In the genomic region with DNA sequence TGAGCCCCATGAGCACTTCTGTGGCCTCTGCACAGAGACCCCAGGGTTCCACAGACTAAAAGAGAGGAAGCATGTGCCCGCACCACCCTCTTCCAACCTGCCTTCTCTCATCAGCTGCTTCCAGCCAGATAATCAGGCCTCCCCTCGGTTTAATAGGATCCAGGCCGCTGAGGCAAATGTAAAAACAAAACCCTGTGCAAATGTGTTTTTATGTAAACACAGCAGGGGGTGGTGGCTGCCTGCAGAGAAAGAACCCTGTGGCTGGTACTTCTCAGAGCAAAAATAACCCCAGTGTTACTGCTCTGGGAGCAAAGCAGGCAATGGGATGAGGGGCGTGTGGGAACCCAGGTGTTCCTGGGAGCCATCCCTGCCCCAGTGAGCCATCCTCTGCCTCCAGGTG, we compare ENCODE assay signal across 23 cellular contexts. TPM values are rescaled to one million over a fixed set of nuclear protein-coding genes. Genes with fewer than 3 reads are reported as not detected.
DNase-seq lines count a peak whose midpoint lies in the region; ATAC-seq, FAIRE-seq and TF ChIP-seq lines count a peak whose summit lies in the region.
"Had no signal": no experiment of that assay in that cellular context is flagged by ENCODE, and none has a peak within 500 bp of the region (broad histone marks: within the 10 kb centered on the region; RNA-seq: fewer than 3 reads in every experiment).

No MANE protein-coding gene starts in this region.

- H3K9ac ChIP-seq in GM12878 (ENCODE audit: control insufficient read depth, insufficient read depth, low read length), result no peak overlapping the region
- H3K9ac ChIP-seq: KMS-11 had no signal

- H3K4me3 ChIP-seq in NB4 (ENCODE audit: low read depth, low read length) (no peak overlapping the region), GM12878 (no peak overlapping the region)
- H3K4me3 ChIP-seq: ascending aorta, PC-9, tibial artery had no signal

- no peaks in the 10 kb centered on the region for H3K36me3 ChIP-seq in GM12878 (ENCODE audit: control insufficient read depth in 2 of 2, insufficient read depth in 2 of 2, low read length in 1 of 2)
- H3K36me3 ChIP-seq: ascending aorta, tibial artery had no signal

- RAD21 ChIA-PET in GM12878 (lab: Charles Lee; ENCODE audit: unreplicated experiment), result no interaction called here

- CTCF ChIA-PET in GM12878 (lab: Yijun Ruan, JAX), result no interaction called here

- no peak for TF ChIP-seq CTCF in NB4 (IDR thresholded peaks at IDR 0.05; ENCODE audit: low read depth, low read length)
- TF ChIP-seq CTCF in GM12878 (IDR thresholded peaks at IDR 0.05 in 2 of 3, conservative IDR thresholded peaks at IDR 0.05 in 1 of 3; ENCODE audit: control insufficient read depth in 2 of 3, extremely low read depth in 1 of 3, insufficient read depth in 1 of 3, low read depth in 3 of 3, low read length in 3 of 3), result peak in 1 of 3 experiments; percentile 30; a peak in 1 of 6 replicates

- POLR2A ChIA-PET in GM12878 (lab: Charles Lee), result no interaction called here

- no peaks in the 10 kb centered on the region for H4K20me1 ChIP-seq in GM12878 (ENCODE audit: control insufficient read depth, insufficient read depth)

- H3K9me3 ChIP-seq in GM12878 (replicated peaks; ENCODE audit: control insufficient read depth, insufficient read depth, low read length), result no peaks in the 10 kb centered on the region; the same call in 2 of the 3 replicates
- H3K9me3 ChIP-seq: ascending aorta, tibial artery had no signal

- DNase-seq in ELF-1 (ENCODE audit: low read depth, low spot score) (peak; percentile 55), NB4 (ENCODE audit: low read depth) (peak; percentile 14), GM12878 (ENCODE audit: low read depth, low spot score) (no peak), iPS-NIHi7 (ENCODE audit: extremely low spot score) (peak; percentile 35)
- DNase-seq: activated CD4-positive, alpha-beta T cell treated with anti-CD3 and anti-CD28 coated beads for 36 hours; activated naive CD4-positive, alpha-beta T cell treated with Interleukin-2 at 50 U/mL for 16 hours; dermis blood vessel endothelial cell; glutamatergic neuron; NCI-H1092 treated with DMSO at 0.1 percent for 48 hours; NCI-H524; PC-9; posterior cingulate gyrus; small intestine; T1000; tibial artery had no signal

- H3K27ac ChIP-seq in GM12878 (ENCODE audit: control insufficient read depth, insufficient read depth), result no peak overlapping the region
- H3K27ac ChIP-seq: ascending aorta, KMS-11, PC-9, tibial artery had no signal

- H3K79me2 ChIP-seq in GM12878 (ENCODE audit: control insufficient read depth, insufficient read depth, low read length), result no peaks in the 10 kb centered on the region

- FAIRE-seq in GM12878 (lab: Jason Lieb, UNC), result no peak
- FAIRE-seq: D721Med, small intestine had no signal

- no TSS peak for BruUV-seq in GM12878 (replicated peaks; lab: Mats Ljungman, UMichigan)

- 0 out of 3 replicates have a peak, but pooled peaks have one; percentile 27 for ATAC-seq in GM12878
- ATAC-seq in GM19455 (IDR thresholded peaks at IDR 0.05; ENCODE audit: unreplicated experiment), result no peak
- ATAC-seq in GM19463 (IDR thresholded peaks at IDR 0.05; ENCODE audit: unreplicated experiment), result no peak
- ATAC-seq in HG03135 (IDR thresholded peaks at IDR 0.05; ENCODE audit: unreplicated experiment), result no peak
- ATAC-seq in GM18858 (IDR thresholded peaks at IDR 0.05; ENCODE audit: unreplicated experiment), result no peak
- ATAC-seq: activated CD4-positive, alpha-beta T cell treated with anti-CD3 and anti-CD28 coated beads for 36 hours had no signal

- WGBS in GM12878 (ENCODE audit: insufficient coverage, insufficient replicate concordance, low lambda C conversion rate, missing lambda C conversion rate), result 11% methylated on average over 4 of the region's 4 CpGs

- H3K4me1 ChIP-seq in GM12878 (ENCODE audit: control insufficient read depth, insufficient read depth, low read length), result no peaks in the 10 kb centered on the region; the same call in 1 of the 2 replicates
- H3K4me1 ChIP-seq: ascending aorta had no signal

- no peak overlapping the region for H2AFZ ChIP-seq in GM12878 (ENCODE audit: control insufficient read depth, low read depth, low read length)
- H2AFZ ChIP-seq: PC-9 had no signal

- no peak for TF ChIP-seq POLR2A in NB4 (IDR thresholded peaks at IDR 0.05; ENCODE audit: extremely low read depth, insufficient read length)
- no peak for TF ChIP-seq POLR2A in GM12878 (IDR thresholded peaks at IDR 0.05; ENCODE audit: low read depth, low read length)

- no peak overlapping the region for H3K4me2 ChIP-seq in GM12878 (ENCODE audit: control insufficient read depth, insufficient read depth)
- H3K4me2 ChIP-seq: KMS-11, PC-9 had no signal

- peak; percentile 53 for TF ChIP-seq RAD21 in GM12878 (IDR thresholded peaks at IDR 0.05; ENCODE audit: insufficient read depth, low read depth, low read length)

- SMC1A ChIA-PET in GM12878 (lab: Charles Lee; ENCODE audit: uncharacterized antibody, unreplicated experiment), result no interaction called here

- intact Hi-C loops in GM12878 (cut with micrococcal nuclease; ENCODE audit: unreplicated experiment), result no loop called here

- in situ Hi-C loops in GM12878 (cut with MboI), result no loop called here

- no peak for TF ChIP-seq EP300 in GM12878 (IDR thresholded peaks at IDR 0.05; ENCODE audit: borderline replicate concordance in 1 of 2, control insufficient read depth in 1 of 2, low read depth in 2 of 2, low read length in 2 of 2)

- peaks cover 0 to 2% of the 10 kb centered on the region in 2 experiments; a peak in 1 of 4 replicates for H3K27me3 ChIP-seq in GM12878 (replicated peaks in 1 of 2; ENCODE audit: control insufficient read depth in 2 of 2, insufficient read depth in 2 of 2, low read length in 1 of 2)
- H3K27me3 ChIP-seq: ascending aorta, tibial artery had no signal

TF ChIP-seq in GM12878, 131 proteins besides CTCF, POLR2A, EP300 and RAD21:
- peak; percentile 30; the same call in 1 of the 2 replicates for TF ChIP-seq SMC3 (IDR thresholded peaks at IDR 0.05; ENCODE audit: borderline replicate concordance, low read length)
- no peak for TF ChIP-seq IKZF1 (conservative IDR thresholded peaks at IDR 0.05)
- TF ChIP-seq RB1 (IDR thresholded peaks at IDR 0.05; ENCODE audit: borderline replicate concordance), result no peak
- no peak for TF ChIP-seq MLLT1 (IDR thresholded peaks at IDR 0.05)

RNA-seq across cellular contexts. Expression of gene WSCD2, which starts 46.2 kb away (rescaled TPM):
- not detected in 2 replicates for total RNA-seq in GM12878 (2013; cell fraction: nucleolus; rRNA removed)
- not detected in 2 replicates for total RNA-seq in GM12878 (2014; rRNA removed)
- not detected in 2 replicates for total RNA-seq in GM12878 (2014; rRNA removed; fragmentation: Illumina TruSeq; extraction: Trizol)
- total RNA-seq in GM12878 (2021), result not detected in 2 replicates
- polyA plus RNA-seq in GM12878 (2011; ENCODE audit: low read depth), result not detected
- not detected in 2 replicates for polyA plus RNA-seq in GM12878 (2011; rRNA removed)
- polyA plus RNA-seq in GM12878 (2011; cell fraction: cytosol; rRNA removed), result not detected in 2 replicates
- polyA plus RNA-seq in GM12878 (2011; cell fraction: nucleus; rRNA removed), result not detected in 2 replicates
- not detected in 2 replicates for polyA plus RNA-seq in GM12878 (2012)
- not detected in 2 replicates for polyA plus RNA-seq in GM12878 (2014; fragmentation: Illumina TruSeq; extraction: Trizol)
- not detected for polyA plus RNA-seq in GM12878 (2014; fragmentation: Nextera tagmentation; extraction: Ambion mirVana)
- polyA plus RNA-seq in GM12878 (2014; rRNA removed), result 0.41 TPM in 1 of 2 replicates, not detected in the other
- polyA plus RNA-seq in GM12878 (2016; fragmentation: Nextera tagmentation; extraction: Ambion mirVana), result not detected
- polyA minus RNA-seq in GM12878 (2011; rRNA and poly(A)+ RNA removed), result not detected in 2 replicates
- not detected in 2 replicates for polyA minus RNA-seq in GM12878 (2011; cell fraction: cytosol; rRNA and poly(A)+ RNA removed)
- not detected in 2 replicates for polyA minus RNA-seq in GM12878 (2011; cell fraction: nucleus; rRNA and poly(A)+ RNA removed)
- total RNA-seq: activated CD4-positive, alpha-beta T cell treated with anti-CD3 and anti-CD28 coated beads for 36 hours; dermis blood vessel endothelial cell; lung microvascular endothelial cell; PC-9 had no signal
